In genomic region chr3:47440131-47440530, GRCh38 we compare ENCODE assay signal across 12 cellular contexts. TPM values are rescaled to one million over a fixed set of nuclear protein-coding genes. Genes with fewer than 3 reads are reported as not detected.
DNase-seq lines count a peak whose midpoint lies in the region; FAIRE-seq and TF ChIP-seq lines count a peak whose summit lies in the region.
"Had no signal": no experiment of that assay in that cellular context is flagged by ENCODE, and none has a peak within 500 bp of the region (broad histone marks: within the 10 kb centered on the region; RNA-seq: fewer than 3 reads in every experiment).

No MANE protein-coding gene starts in this region.

- DNase-seq in BJ (ENCODE audit: low read depth) (no peak), NB4 (ENCODE audit: low read depth) (peak; percentile 16), endodermal cell (peak; percentile 61), myocyte (ENCODE audit: low read depth) (peak; percentile 21), iPS-NIHi11 (ENCODE audit: low spot score) (no peak), H54 (ENCODE audit: insufficient read length, low spot score) (no peak), RPMI8226 (no peak)
- DNase-seq in activated T-helper 1 cell treated with anti-CD3 and anti-CD28 coated beads, Interleukin-12 subunit alpha, Interleukin-12 subunit beta, Interleukin-2, Interleukin-4 antibody, amounts not matched to agents 30 ng/mL and 10 ng/mL and 1 ng/mL, durations not matched to agents 14 hours and 24 hours and 36 hours (ENCODE audit: low spot score), result no peak
- DNase-seq: activated CD8-positive, alpha-beta memory T cell treated with anti-CD3 and anti-CD28 coated beads, Interleukin-2, amount 50 U/mL, for 4 hours; DMS79; NCI-H226 had no signal

- TF ChIP-seq POLR2A in NB4 (IDR thresholded peaks at IDR 0.05; ENCODE audit: extremely low read depth, insufficient read length) (no peak), H54 (IDR thresholded peaks at IDR 0.05; ENCODE audit: low read depth, low read length) (no peak)

- H3K27ac ChIP-seq in endodermal cell (ENCODE audit: low read depth, low read length), result no peak overlapping the region

- POLR2A ChIA-PET in BJ (lab: Charles Lee), result no interaction called here

- intact Hi-C loops in activated T-helper 1 cell treated with anti-CD3 and anti-CD28 coated beads, Interleukin-12 subunit alpha, Interleukin-12 subunit beta, Interleukin-2, Interleukin-4 antibody, amounts not matched to agents 30 ng/mL and 10 ng/mL and 1 ng/mL, durations not matched to agents 14 hours and 24 hours and 36 hours (cut with micrococcal nuclease), result no loop called here

- CTCF ChIA-PET in BJ (lab: Yijun Ruan, JAX), result interaction anchor here (0.8 to 2.1 kb wide), 2 partner anchors 9 to 36 kb away, joined by 3 to 5 read pairs; no protein-coding TSS in a partner anchor

- no peaks in the 10 kb centered on the region for H3K9me3 ChIP-seq in endodermal cell (ENCODE audit: control insufficient read depth, low read length)

- H3K27me3 ChIP-seq in BJ (ENCODE audit: control insufficient read depth, insufficient read depth, low read length) (no peaks in the 10 kb centered on the region), endodermal cell (ENCODE audit: control insufficient read depth, insufficient read depth, low read length, poor library complexity, severe bottlenecking) (no peaks in the 10 kb centered on the region)

- H3K9ac ChIP-seq in endodermal cell (ENCODE audit: extremely low read depth, low read length, poor library complexity, severe bottlenecking), result no peak overlapping the region

- no peak overlapping the region for H3K4me3 ChIP-seq in BJ (ENCODE audit: low read depth, low read length)
- no peak overlapping the region for H3K4me3 ChIP-seq in NB4 (ENCODE audit: low read depth, low read length)
- H3K4me3 ChIP-seq in endodermal cell (ENCODE audit: low read length), result no peak overlapping the region

- no peaks in the 10 kb centered on the region for H3K4me1 ChIP-seq in endodermal cell (ENCODE audit: control insufficient read depth, insufficient read depth, low read length)

- H3K9me3 Mint-ChIP-seq in endodermal cell, result no peaks in the 10 kb centered on the region
- H3K9me3 Mint-ChIP-seq in activated T-helper 1 cell treated with anti-CD3 and anti-CD28 coated beads, Interleukin-12 subunit alpha, Interleukin-12 subunit beta, Interleukin-2, Interleukin-4 antibody, amounts not matched to agents 30 ng/mL and 10 ng/mL and 1 ng/mL, durations not matched to agents 14 hours and 24 hours and 36 hours, result no peaks in the 10 kb centered on the region
- H3K9me3 Mint-ChIP-seq: central memory CD8-positive, alpha-beta T cell had no signal

- H3K4me3 Mint-ChIP-seq in endodermal cell, result no peak overlapping the region
- no peak overlapping the region for H3K4me3 Mint-ChIP-seq in activated T-helper 1 cell treated with anti-CD3 and anti-CD28 coated beads, Interleukin-12 subunit alpha, Interleukin-12 subunit beta, Interleukin-2, Interleukin-4 antibody, amounts not matched to agents 30 ng/mL and 10 ng/mL and 1 ng/mL, durations not matched to agents 14 hours and 24 hours and 36 hours
- H3K4me3 Mint-ChIP-seq: central memory CD8-positive, alpha-beta T cell had no signal

- peaks cover 43% of the 10 kb centered on the region for H3K36me3 Mint-ChIP-seq in endodermal cell (ENCODE audit: low read depth)
- H3K36me3 Mint-ChIP-seq in activated T-helper 1 cell treated with anti-CD3 and anti-CD28 coated beads, Interleukin-12 subunit alpha, Interleukin-12 subunit beta, Interleukin-2, Interleukin-4 antibody, amounts not matched to agents 30 ng/mL and 10 ng/mL and 1 ng/mL, durations not matched to agents 14 hours and 24 hours and 36 hours (ENCODE audit: low read depth), result peaks cover 18% of the 10 kb centered on the region

- H3K27ac Mint-ChIP-seq in endodermal cell, result no peak overlapping the region
- no peak overlapping the region for H3K27ac Mint-ChIP-seq in activated T-helper 1 cell treated with anti-CD3 and anti-CD28 coated beads, Interleukin-12 subunit alpha, Interleukin-12 subunit beta, Interleukin-2, Interleukin-4 antibody, amounts not matched to agents 30 ng/mL and 10 ng/mL and 1 ng/mL, durations not matched to agents 14 hours and 24 hours and 36 hours

- H3K36me3 ChIP-seq in BJ (ENCODE audit: control insufficient read depth, insufficient read depth, low read length) (peaks cover 1% of the 10 kb centered on the region; the same call in 1 of the 2 replicates), endodermal cell (ENCODE audit: control insufficient read depth, insufficient read depth, low read length) (peaks cover 37% of the 10 kb centered on the region)

- H3K27me3 Mint-ChIP-seq in endodermal cell (ENCODE audit: insufficient read depth), result no peaks in the 10 kb centered on the region
- H3K27me3 Mint-ChIP-seq in activated T-helper 1 cell treated with anti-CD3 and anti-CD28 coated beads, Interleukin-12 subunit alpha, Interleukin-12 subunit beta, Interleukin-2, Interleukin-4 antibody, amounts not matched to agents 30 ng/mL and 10 ng/mL and 1 ng/mL, durations not matched to agents 14 hours and 24 hours and 36 hours (ENCODE audit: insufficient read depth), result no peaks in the 10 kb centered on the region
- H3K27me3 Mint-ChIP-seq: central memory CD8-positive, alpha-beta T cell had no signal

- peak; percentile 27; the same call in 1 of the 2 replicates for TF ChIP-seq CTCF in BJ (IDR thresholded peaks at IDR 0.05; ENCODE audit: insufficient read depth, low read depth, low read length)
- TF ChIP-seq CTCF in NB4 (IDR thresholded peaks at IDR 0.05; ENCODE audit: low read depth, low read length), result peak; percentile 0
- TF ChIP-seq CTCF in endodermal cell (conservative IDR thresholded peaks at IDR 0.05), result peak; percentile 75

- no peak for FAIRE-seq in H54 (lab: Jason Lieb, UNC)

- H3K4me1 Mint-ChIP-seq in endodermal cell, result peaks cover 10% of the 10 kb centered on the region
- H3K4me1 Mint-ChIP-seq in activated T-helper 1 cell treated with anti-CD3 and anti-CD28 coated beads, Interleukin-12 subunit alpha, Interleukin-12 subunit beta, Interleukin-2, Interleukin-4 antibody, amounts not matched to agents 30 ng/mL and 10 ng/mL and 1 ng/mL, durations not matched to agents 14 hours and 24 hours and 36 hours (ENCODE audit: low read depth), result peaks cover 6% of the 10 kb centered on the region

RNA-seq across cellular contexts. Expression of gene SCAP, which starts 35.6 kb away (rescaled TPM):
- 17.3 and 30.2 TPM in 2 replicates for polyA plus RNA-seq in BJ (2011; rRNA removed)
- polyA minus RNA-seq in BJ (2011; rRNA and poly(A)+ RNA removed), result 53.3 and 61.8 TPM in 2 replicates
- total RNA-seq in endodermal cell (100 to 1,000 TPM; 103 to 105 TPM), myocyte (77.3 and 98.8 TPM in 2 replicates)
- polyA plus RNA-seq in endodermal cell (2013, experiment 1 of 2), result 75.2 TPM
- 61.0 TPM for polyA plus RNA-seq in endodermal cell (2013, experiment 2 of 2)
- 59.8 TPM for polyA plus RNA-seq in myocyte (2012)
- total RNA-seq in activated T-helper 1 cell treated with anti-CD3 and anti-CD28 coated beads, Interleukin-12 subunit alpha, Interleukin-12 subunit beta, Interleukin-2, Interleukin-4 antibody, amounts not matched to agents 30 ng/mL and 10 ng/mL and 1 ng/mL, durations not matched to agents 14 hours and 24 hours and 36 hours, result 86.3 and 91.2 TPM in 2 replicates

RNA-seq across cellular contexts. Expression of gene PTPN23, which starts 59.3 kb away (rescaled TPM):
- polyA plus RNA-seq in BJ (2011; rRNA removed), result 2.1 and 2.5 TPM in 2 replicates
- polyA minus RNA-seq in BJ (2011; rRNA and poly(A)+ RNA removed), result 11.4 and 11.6 TPM in 2 replicates
- total RNA-seq in endodermal cell, result 10 to 100 TPM; 44.2 to 54.1 TPM
- 40.5 TPM for polyA plus RNA-seq in endodermal cell (2013, experiment 1 of 2)
- polyA plus RNA-seq in endodermal cell (2013, experiment 2 of 2), result 32.4 TPM
- 19.0 and 19.6 TPM in 2 replicates for total RNA-seq in myocyte
- 41.7 TPM for polyA plus RNA-seq in myocyte (2012)
- 33.7 and 35.1 TPM in 2 replicates for total RNA-seq in activated T-helper 1 cell treated with anti-CD3 and anti-CD28 coated beads, Interleukin-12 subunit alpha, Interleukin-12 subunit beta, Interleukin-2, Interleukin-4 antibody, amounts not matched to agents 30 ng/mL and 10 ng/mL and 1 ng/mL, durations not matched to agents 14 hours and 24 hours and 36 hours

Comparison
In these comparisons a context has a peak if more than half of its experiments do, and no peak if none do; other contexts are left out.
1. DNase-seq: peak in NB4 (single experiment), endodermal cell (single experiment) and myocyte (single experiment); none in BJ (single experiment), activated T-helper 1 cell treated with anti-CD3 and anti-CD28 coated beads, Interleukin-12 subunit alpha, Interleukin-12 subunit beta, Interleukin-2, Interleukin-4 antibody, amounts not matched to agents 30 ng/mL and 10 ng/mL and 1 ng/mL, durations not matched to agents 14 hours and 24 hours and 36 hours (single experiment), iPS-NIHi11 (single experiment), H54 (single experiment) and RPMI8226 (single experiment).
2. CTCF ChIP-seq: peak in every context shown above with its lines; median percentile 75 in endodermal cell; 27 in BJ; 0 in NB4.